In the genomic region with DNA sequence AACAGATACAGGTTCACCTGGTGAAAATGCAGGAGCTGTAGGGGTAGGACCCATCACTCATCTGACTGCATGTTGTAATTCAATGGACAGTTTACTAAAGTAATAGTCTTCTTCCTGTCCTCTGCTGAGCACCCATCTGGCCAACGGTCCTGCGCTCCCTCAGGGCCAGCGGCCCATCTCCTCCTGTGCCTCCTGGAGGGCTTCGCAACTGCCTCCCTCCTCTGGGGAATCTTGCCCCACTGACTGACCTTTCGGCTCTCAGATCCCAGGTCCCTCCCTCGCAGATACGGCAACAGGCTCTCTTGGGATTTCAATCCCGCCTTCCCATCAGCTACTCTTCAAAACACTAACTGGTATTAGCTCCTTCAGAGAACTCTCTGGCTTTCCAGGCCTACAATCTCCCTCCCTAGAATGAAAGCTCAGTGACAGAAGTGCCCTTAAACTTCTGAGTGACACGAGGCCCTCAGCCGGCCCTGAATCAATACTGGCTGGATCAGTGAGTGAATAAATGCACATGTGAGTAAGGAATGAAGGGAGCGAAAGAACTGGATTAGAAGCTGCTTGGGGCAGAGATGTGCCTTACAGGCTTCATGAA, we compare ENCODE assay signal across 1 cellular context.
TF ChIP-seq lines count a peak whose summit lies in the region.

No MANE protein-coding gene starts in this region.

TF ChIP-seq in GM23338, 12 proteins besides CTCF, POLR2A, EP300 and RAD21 (continued from another document):
- TF ChIP-seq, protein P1, sequence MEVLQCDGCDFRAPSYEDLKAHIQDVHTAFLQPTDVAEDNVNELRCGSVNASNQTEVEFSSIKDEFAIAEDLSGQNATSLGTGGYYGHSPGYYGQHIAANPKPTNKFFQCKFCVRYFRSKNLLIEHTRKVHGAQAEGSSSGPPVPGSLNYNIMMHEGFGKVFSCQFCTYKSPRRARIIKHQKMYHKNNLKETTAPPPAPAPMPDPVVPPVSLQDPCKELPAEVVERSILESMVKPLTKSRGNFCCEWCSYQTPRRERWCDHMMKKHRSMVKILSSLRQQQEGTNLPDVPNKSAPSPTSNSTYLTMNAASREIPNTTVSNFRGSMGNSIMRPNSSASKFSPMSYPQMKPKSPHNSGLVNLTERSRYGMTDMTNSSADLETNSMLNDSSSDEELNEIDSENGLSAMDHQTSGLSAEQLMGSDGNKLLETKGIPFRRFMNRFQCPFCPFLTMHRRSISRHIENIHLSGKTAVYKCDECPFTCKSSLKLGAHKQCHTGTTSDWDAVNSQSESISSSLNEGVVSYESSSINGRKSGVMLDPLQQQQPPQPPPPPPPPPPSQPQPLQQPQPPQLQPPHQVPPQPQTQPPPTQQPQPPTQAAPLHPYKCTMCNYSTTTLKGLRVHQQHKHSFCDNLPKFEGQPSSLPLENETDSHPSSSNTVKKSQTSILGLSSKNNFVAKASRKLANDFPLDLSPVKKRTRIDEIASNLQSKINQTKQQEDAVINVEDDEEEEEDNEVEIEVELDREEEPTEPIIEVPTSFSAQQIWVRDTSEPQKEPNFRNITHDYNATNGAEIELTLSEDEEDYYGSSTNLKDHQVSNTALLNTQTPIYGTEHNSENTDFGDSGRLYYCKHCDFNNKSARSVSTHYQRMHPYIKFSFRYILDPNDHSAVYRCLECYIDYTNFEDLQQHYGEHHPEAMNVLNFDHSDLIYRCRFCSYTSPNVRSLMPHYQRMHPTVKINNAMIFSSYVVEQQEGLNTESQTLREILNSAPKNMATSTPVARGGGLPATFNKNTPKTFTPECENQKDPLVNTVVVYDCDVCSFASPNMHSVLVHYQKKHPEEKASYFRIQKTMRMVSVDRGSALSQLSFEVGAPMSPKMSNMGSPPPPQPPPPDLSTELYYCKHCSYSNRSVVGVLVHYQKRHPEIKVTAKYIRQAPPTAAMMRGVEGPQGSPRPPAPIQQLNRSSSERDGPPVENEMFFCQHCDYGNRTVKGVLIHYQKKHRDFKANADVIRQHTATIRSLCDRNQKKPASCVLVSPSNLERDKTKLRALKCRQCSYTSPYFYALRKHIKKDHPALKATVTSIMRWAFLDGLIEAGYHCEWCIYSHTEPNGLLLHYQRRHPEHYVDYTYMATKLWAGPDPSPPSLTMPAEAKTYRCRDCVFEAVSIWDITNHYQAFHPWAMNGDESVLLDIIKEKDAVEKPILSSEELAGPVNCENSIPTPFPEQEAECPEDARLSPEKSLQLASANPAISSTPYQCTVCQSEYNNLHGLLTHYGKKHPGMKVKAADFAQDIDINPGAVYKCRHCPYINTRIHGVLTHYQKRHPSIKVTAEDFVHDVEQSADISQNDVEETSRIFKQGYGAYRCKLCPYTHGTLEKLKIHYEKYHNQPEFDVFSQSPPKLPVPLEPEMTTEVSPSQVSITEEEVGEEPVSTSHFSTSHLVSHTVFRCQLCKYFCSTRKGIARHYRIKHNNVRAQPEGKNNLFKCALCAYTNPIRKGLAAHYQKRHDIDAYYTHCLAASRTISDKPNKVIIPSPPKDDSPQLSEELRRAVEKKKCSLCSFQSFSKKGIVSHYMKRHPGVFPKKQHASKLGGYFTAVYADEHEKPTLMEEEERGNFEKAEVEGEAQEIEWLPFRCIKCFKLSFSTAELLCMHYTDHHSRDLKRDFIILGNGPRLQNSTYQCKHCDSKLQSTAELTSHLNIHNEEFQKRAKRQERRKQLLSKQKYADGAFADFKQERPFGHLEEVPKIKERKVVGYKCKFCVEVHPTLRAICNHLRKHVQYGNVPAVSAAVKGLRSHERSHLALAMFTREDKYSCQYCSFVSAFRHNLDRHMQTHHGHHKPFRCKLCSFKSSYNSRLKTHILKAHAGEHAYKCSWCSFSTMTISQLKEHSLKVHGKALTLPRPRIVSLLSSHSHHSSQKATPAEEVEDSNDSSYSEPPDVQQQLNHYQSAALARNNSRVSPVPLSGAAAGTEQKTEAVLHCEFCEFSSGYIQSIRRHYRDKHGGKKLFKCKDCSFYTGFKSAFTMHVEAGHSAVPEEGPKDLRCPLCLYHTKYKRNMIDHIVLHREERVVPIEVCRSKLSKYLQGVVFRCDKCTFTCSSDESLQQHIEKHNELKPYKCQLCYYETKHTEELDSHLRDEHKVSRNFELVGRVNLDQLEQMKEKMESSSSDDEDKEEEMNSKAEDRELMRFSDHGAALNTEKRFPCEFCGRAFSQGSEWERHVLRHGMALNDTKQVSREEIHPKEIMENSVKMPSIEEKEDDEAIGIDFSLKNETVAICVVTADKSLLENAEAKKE (CRISPR knock-in tag; IDR thresholded peaks at IDR 0.05) = no peak
- no peak for TF ChIP-seq ZNF331 (CRISPR knock-in tag; IDR thresholded peaks at IDR 0.05; ENCODE audit: low read depth)
- TF ChIP-seq POLR2AphosphoS5 (IDR thresholded peaks at IDR 0.05; ENCODE audit: low read depth) = no peak
- TF ChIP-seq ZNF114 (CRISPR knock-in tag; IDR thresholded peaks at IDR 0.05) = no peak
- TF ChIP-seq JUNB (IDR thresholded peaks at IDR 0.05; ENCODE audit: unreplicated experiment) = no peak
